Comparison of ENCODE assay signal across 10 cellular contexts in the genomic region with DNA sequence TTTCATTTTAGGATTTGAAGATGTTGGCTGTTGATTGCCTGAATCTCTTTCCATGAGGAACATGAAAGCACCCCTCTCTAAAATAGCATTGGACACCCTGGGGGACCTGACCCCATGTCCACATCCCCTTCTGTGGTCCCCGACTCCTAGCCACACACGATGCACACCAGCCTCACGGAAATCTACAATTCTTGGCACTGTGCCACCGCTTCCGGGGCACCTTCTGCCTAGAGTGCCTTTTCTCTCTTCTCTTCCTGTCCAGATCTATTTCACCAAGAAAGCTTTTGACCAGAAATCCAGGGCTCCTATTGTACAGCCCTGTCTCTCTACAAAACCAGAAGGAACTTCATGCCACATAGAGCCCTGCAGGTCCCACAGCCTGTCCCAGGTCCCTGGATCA. TPM values are rescaled to one million over a fixed set of nuclear protein-coding genes. Genes with fewer than 3 reads are reported as not detected.
DNase-seq lines count a peak whose midpoint lies in the region; ATAC-seq and TF ChIP-seq lines count a peak whose summit lies in the region.
"Had no signal": no experiment of that assay in that cellular context is flagged by ENCODE, and none has a peak within 500 bp of the region (broad histone marks: within the 10 kb centered on the region; RNA-seq: fewer than 3 reads in every experiment).

No MANE protein-coding gene starts in this region.

- H3K36me3 ChIP-seq in testis (ENCODE audit: low read depth, missing control alignments) = no peaks in the 10 kb centered on the region

- no peak overlapping the region for H3K27ac Mint-ChIP-seq in activated naive CD8-positive, alpha-beta T cell treated with anti-CD3 and anti-CD28 coated beads, Interleukin-2, amount 50 U/mL, for 24 hours

- H3K9me3 Mint-ChIP-seq in activated naive CD8-positive, alpha-beta T cell treated with anti-CD3 and anti-CD28 coated beads, Interleukin-2, amount 50 U/mL, for 24 hours = no peaks in the 10 kb centered on the region

- H3K4me1 Mint-ChIP-seq in activated naive CD8-positive, alpha-beta T cell treated with anti-CD3 and anti-CD28 coated beads, Interleukin-2, amount 50 U/mL, for 24 hours = peaks cover 14% of the 10 kb centered on the region

- H3K27me3 Mint-ChIP-seq in activated naive CD8-positive, alpha-beta T cell treated with anti-CD3 and anti-CD28 coated beads, Interleukin-2, amount 50 U/mL, for 24 hours = no peaks in the 10 kb centered on the region

- TF ChIP-seq CTCF in testis (IDR thresholded peaks at IDR 0.05) = no peak

- H3K4me1 ChIP-seq in right cardiac atrium (ENCODE audit: control insufficient read depth, insufficient read depth, low read length) = no peaks in the 10 kb centered on the region
- no peaks in the 10 kb centered on the region for H3K4me1 ChIP-seq in testis

- no peaks in the 10 kb centered on the region for H3K27me3 ChIP-seq in right cardiac atrium (ENCODE audit: control insufficient read depth, insufficient read depth)
- H3K27me3 ChIP-seq in testis = no peaks in the 10 kb centered on the region

- no peak for TF ChIP-seq POLR2A in testis (IDR thresholded peaks at IDR 0.05)

- intact Hi-C loops in right cardiac atrium (cut with DNase I) = no loop called here
- intact Hi-C loops in Right ventricle myocardium inferior (cut with DNase I) = no loop called here
- intact Hi-C loops in testis (cut with DNase I; ENCODE audit: low total_unique reads) = no loop called here

- peak in 1 of 3 donors; percentile 46 for DNase-seq in right cardiac atrium
- DNase-seq in Right ventricle myocardium inferior (ENCODE audit: missing footprints) = no peak
- peak; percentile 69 for DNase-seq in NCI-H69 (lab: John Stamatoyannopoulos, UW)
- DNase-seq in activated naive CD8-positive, alpha-beta T cell treated with anti-CD3 and anti-CD28 coated beads, Interleukin-2, amount 50 U/mL, for 24 hours = peak; percentile 4
- peak; percentile 16 for DNase-seq in testis
- no peak for DNase-seq in germinal center (ENCODE audit: low spot score)
- DNase-seq: caudate nucleus had no signal

- H3K9me3 ChIP-seq in right cardiac atrium (ENCODE audit: control insufficient read depth, low read length) = no peaks in the 10 kb centered on the region
- no peaks in the 10 kb centered on the region for H3K9me3 ChIP-seq in testis

- ATAC-seq in right cardiac atrium (peak; percentile 17 to 31), Right ventricle myocardium inferior (no peak), GM21528 (IDR thresholded peaks at IDR 0.05; ENCODE audit: low FRiP score, unreplicated experiment) (no peak)
- ATAC-seq in activated naive CD8-positive, alpha-beta T cell treated with anti-CD3 and anti-CD28 coated beads, Interleukin-2, amount 50 U/mL, for 24 hours = no peak

- no peak overlapping the region for H3K27ac ChIP-seq in right cardiac atrium (ENCODE audit: low read length)
- H3K27ac ChIP-seq in testis = no peak overlapping the region
- H3K27ac ChIP-seq: SK-N-MC, skin epidermis had no signal

- no peak overlapping the region for H3K4me3 Mint-ChIP-seq in activated naive CD8-positive, alpha-beta T cell treated with anti-CD3 and anti-CD28 coated beads, Interleukin-2, amount 50 U/mL, for 24 hours

- 18% methylated on average over 5 of the region's 5 CpGs for WGBS in right cardiac atrium
- WGBS in testis, 2 donors = 9 to 16% methylated on average over 5 of the region's 5 CpGs

- H3K4me3 ChIP-seq in right cardiac atrium (ENCODE audit: low read length) (no peak overlapping the region), testis (no peak overlapping the region)
- H3K4me3 ChIP-seq: SK-N-MC, skin epidermis had no signal

- H3K36me3 Mint-ChIP-seq in activated naive CD8-positive, alpha-beta T cell treated with anti-CD3 and anti-CD28 coated beads, Interleukin-2, amount 50 U/mL, for 24 hours (ENCODE audit: low read depth) = no peaks in the 10 kb centered on the region

RNA-seq across cellular contexts. Expression of a gene that starts 50.3 kb away (rescaled TPM):
- total RNA-seq in right cardiac atrium = 10 to 100 TPM; 25.5 to 29.1 (median 25.9) TPM
- 9.3 TPM for polyA plus RNA-seq in right cardiac atrium
- total RNA-seq in Right ventricle myocardium inferior = 19.8 TPM
- 10 to 100 TPM; 28.3 to 29.1 TPM for total RNA-seq in testis
- polyA plus RNA-seq in testis (ENCODE audit: insufficient read depth, low read depth, low replicate concordance) = 13.0 TPM

Comparison
In these comparisons a context has a peak if more than half of its experiments do, and no peak if none do; other contexts are left out.
1. ATAC-seq: peak in right cardiac atrium (2 of 2); none in Right ventricle myocardium inferior (single experiment), activated naive CD8-positive, alpha-beta T cell treated with anti-CD3 and anti-CD28 coated beads, Interleukin-2, amount 50 U/mL, for 24 hours (single experiment) and GM21528 (single experiment).
2. DNase-seq: peak in NCI-H69 (single experiment), activated naive CD8-positive, alpha-beta T cell treated with anti-CD3 and anti-CD28 coated beads, Interleukin-2, amount 50 U/mL, for 24 hours (single experiment) and testis (single experiment); none in Right ventricle myocardium inferior (single experiment) and germinal center (single experiment).